ENCODE assay signal across 8 cellular contexts in genomic region chr10:77251297-77252013, GRCh38.
DNase-seq lines count a peak whose midpoint lies in the region; ATAC-seq and TF ChIP-seq lines count a peak whose summit lies in the region.

No MANE protein-coding gene starts in this region.

- no peaks in the 10 kb centered on the region for H4K20me1 ChIP-seq in GM23248 (ENCODE audit: insufficient read depth)

- H3K4me3 ChIP-seq in BJ (ENCODE audit: low read depth, low read length) (no peak overlapping the region), GM23248 (no peak overlapping the region), upper lobe of right lung (no peak overlapping the region)

- H3K9me3 ChIP-seq in GM23248 (ENCODE audit: low read depth) = no peaks in the 10 kb centered on the region
- H3K9me3 ChIP-seq in upper lobe of right lung = no peaks in the 10 kb centered on the region

- POLR2A ChIA-PET in BJ (lab: Charles Lee) = interaction anchor here (0.6 kb wide), 1 partner anchor 90 kb away, joined by 4 read pairs; no protein-coding TSS in a partner anchor
- POLR2A ChIA-PET in RWPE1 (lab: Yijun Ruan, JAX; ENCODE audit: low non-redundant PET) = no interaction called here

- in situ Hi-C loops in GM23248 (cut with MboI) = loop anchor here (10.0 kb wide), 1 partner anchor 393 kb away; no protein-coding TSS in a partner anchor

- no peak overlapping the region for H2AFZ ChIP-seq in GM23248

- H3K36me3 ChIP-seq in BJ (ENCODE audit: control insufficient read depth, insufficient read depth, low read length) (no peaks in the 10 kb centered on the region), GM23248 (ENCODE audit: low read depth) (no peaks in the 10 kb centered on the region), upper lobe of right lung (no peaks in the 10 kb centered on the region)

- H3K9me2 ChIP-seq in GM23248 (ENCODE audit: insufficient read depth) = no peaks in the 10 kb centered on the region

- no peak for DNase-seq in BJ (ENCODE audit: low read depth)
- DNase-seq in GM23248 = peak; percentile 58
- DNase-seq in RWPE1 (ENCODE audit: low spot score) = peak; percentile 60
- DNase-seq in foreskin keratinocyte = peak in 1 of 2 donors; percentile 27
- DNase-seq in upper lobe of right lung = no peak
- no peak for DNase-seq in GM20000 (ENCODE audit: low spot score)
- DNase-seq in DMS79 (lab: John Stamatoyannopoulos, UW) = no peak

- H3K4me2 ChIP-seq in GM23248 (ENCODE audit: unreplicated experiment) = no peak overlapping the region

- intact Hi-C loops in upper lobe of right lung (cut with DNase I) = no loop called here

- no peak overlapping the region for H3K9ac ChIP-seq in GM23248

- H3K27ac ChIP-seq in GM23248 (no peak overlapping the region), RWPE1 (no peak overlapping the region), foreskin keratinocyte (no peak overlapping the region), upper lobe of right lung (no peak overlapping the region)

- H3K4me1 ChIP-seq in GM23248 (ENCODE audit: insufficient read depth) = peaks cover 4% of the 10 kb centered on the region
- H3K4me1 ChIP-seq in foreskin keratinocyte = peaks cover 10% of the 10 kb centered on the region
- H3K4me1 ChIP-seq in upper lobe of right lung = peaks cover under 1% of the 10 kb centered on the region

- WGBS in GM23248 (ENCODE audit: low coverage in 1 of 2, low lambda C conversion rate in 2 of 2, missing lambda C conversion rate in 2 of 2), 2 experiments = 79 to 83% methylated on average over 6 of the region's 6 CpGs

- no peaks in the 10 kb centered on the region for H3K79me2 ChIP-seq in GM23248 (ENCODE audit: insufficient read depth)

- CTCF ChIA-PET in BJ (lab: Yijun Ruan, JAX) = interaction anchor here (0.6 to 2.4 kb wide), 12 partner anchors 10 to 460 kb away, joined by 3 to 20 read pairs (median 4); no protein-coding TSS in a partner anchor
- CTCF ChIA-PET in RWPE1 (lab: Yijun Ruan, JAX) = interaction anchor here (0.8 to 1.5 kb wide), 6 partner anchors 13 to 459 kb away, joined by 3 to 8 read pairs (median 4); no protein-coding TSS in a partner anchor

- TF ChIP-seq CTCF in BJ (IDR thresholded peaks at IDR 0.05; ENCODE audit: insufficient read depth, low read depth, low read length) (peak; percentile 69), RWPE1 (conservative IDR thresholded peaks at IDR 0.05; ENCODE audit: low read depth) (peak; percentile 46), foreskin keratinocyte (conservative IDR thresholded peaks at IDR 0.05) (peak; percentile 77), upper lobe of right lung (IDR thresholded peaks at IDR 0.05) (peak; percentile 28), GM20000 (IDR thresholded peaks at IDR 0.05; ENCODE audit: extremely low read depth, missing control alignments) (no peak)

- peaks cover 4% of the 10 kb centered on the region; the same call in 1 of the 2 replicates for H3F3A ChIP-seq in GM23248 (ENCODE audit: insufficient read depth)

- no peaks in the 10 kb centered on the region for H3K27me3 ChIP-seq in BJ (ENCODE audit: control insufficient read depth, insufficient read depth, low read length)
- H3K27me3 ChIP-seq in GM23248 (replicated peaks; ENCODE audit: insufficient read depth) = no peaks in the 10 kb centered on the region
- H3K27me3 ChIP-seq in foreskin keratinocyte = no peaks in the 10 kb centered on the region
- no peaks in the 10 kb centered on the region for H3K27me3 ChIP-seq in upper lobe of right lung

- peak; percentile 57 for ATAC-seq in foreskin keratinocyte
- ATAC-seq in upper lobe of right lung = peak; percentile 44
- ATAC-seq in GM19324 (IDR thresholded peaks at IDR 0.05; ENCODE audit: low FRiP score, unreplicated experiment) = no peak

Comparison
In these comparisons a context has a peak if more than half of its experiments do, and no peak if none do; other contexts are left out.
1. DNase-seq: peak in GM23248 (single experiment) and RWPE1 (single experiment); none in BJ (single experiment), upper lobe of right lung (single experiment), GM20000 (single experiment) and DMS79 (single experiment).